Comparison of ENCODE assay signal across 10 cellular contexts in genomic region chr4:108433832-108434231, GRCh38.
DNase-seq lines count a peak whose midpoint lies in the region; ATAC-seq, FAIRE-seq and TF ChIP-seq lines count a peak whose summit lies in the region.
"Had no signal": no experiment of that assay in that cellular context is flagged by ENCODE, and none has a peak within 500 bp of the region (broad histone marks: within the 10 kb centered on the region; RNA-seq: fewer than 3 reads in every experiment).

No MANE protein-coding gene starts in this region.

- H3K36me3 ChIP-seq in astrocyte (ENCODE audit: insufficient read depth, low read length): no peaks in the 10 kb centered on the region

- H3K79me2 ChIP-seq in astrocyte (ENCODE audit: insufficient read depth, low read length): no peaks in the 10 kb centered on the region

- TF ChIP-seq CTCF in astrocyte (IDR thresholded peaks at IDR 0.05; ENCODE audit: insufficient read depth, low read depth, low read length): no peak

- H3K9me3 ChIP-seq in astrocyte (ENCODE audit: insufficient read depth, low read depth, low read length): no peaks in the 10 kb centered on the region

- H3K27ac Mint-ChIP-seq in astrocyte (ENCODE audit: unreplicated experiment): no peak overlapping the region
- no peak overlapping the region for H3K27ac Mint-ChIP-seq in natural killer cell treated with Interleukin-12 subunit alpha and Interleukin-12 subunit beta and Interleukin-15 and Interleukin-18, amount 100 ng/mL, for 72 hours
- H3K27ac Mint-ChIP-seq: stimulated activated naive B cell treated with anti-CD40 and anti-IgM and Interleukin-4, amounts not matched to agents 10 μg/mL and 1 μg/mL and 100 μg/mL, for 72 hours had no signal

- no peak overlapping the region for H3K4me3 ChIP-seq in astrocyte (ENCODE audit: insufficient read depth, low read depth, low read length)
- H3K4me3 ChIP-seq: coronary artery had no signal

- H3K4me2 ChIP-seq in astrocyte (ENCODE audit: low read length): peak overlapping the region; percentile 60

- no peak overlapping the region for H3K9ac ChIP-seq in astrocyte (ENCODE audit: low read length)

- DNase-seq in EH (ENCODE audit: low read depth) (peak; percentile 50), RPMI7951 (ENCODE audit: low read depth) (peak; percentile 42), astrocyte (ENCODE audit: low read depth) (peak; percentile 89), SK-N-DZ (ENCODE audit: low spot score) (no peak)
- DNase-seq in natural killer cell treated with Interleukin-12 subunit alpha and Interleukin-12 subunit beta and Interleukin-15 and Interleukin-18, amount 100 ng/mL, for 72 hours (ENCODE audit: low spot score): no peak
- no peak for DNase-seq in NK-92 treated with Interleukin-12 subunit alpha and Interleukin-12 subunit beta, amount 100 ng/mL, for 24 hours (lab: John Stamatoyannopoulos, UW)
- DNase-seq: NCI-H2171; stimulated activated naive B cell treated with anti-CD40 and anti-IgM and Interleukin-4, amounts not matched to agents 10 μg/mL and 1 μg/mL and 100 μg/mL, for 72 hours had no signal

- no peaks in the 10 kb centered on the region for H3K27me3 ChIP-seq in astrocyte (ENCODE audit: insufficient read depth, low read length)

- H3K36me3 Mint-ChIP-seq in astrocyte (ENCODE audit: low read depth, unreplicated experiment): no peaks in the 10 kb centered on the region
- peaks cover 5% of the 10 kb centered on the region for H3K36me3 Mint-ChIP-seq in natural killer cell treated with Interleukin-12 subunit alpha and Interleukin-12 subunit beta and Interleukin-15 and Interleukin-18, amount 100 ng/mL, for 72 hours
- H3K36me3 Mint-ChIP-seq: stimulated activated naive B cell treated with anti-CD40 and anti-IgM and Interleukin-4, amounts not matched to agents 10 μg/mL and 1 μg/mL and 100 μg/mL, for 72 hours had no signal

- ATAC-seq in natural killer cell treated with Interleukin-12 subunit alpha and Interleukin-12 subunit beta and Interleukin-15 and Interleukin-18, amount 100 ng/mL, for 72 hours: peak; percentile 48 to 60
- no peak for ATAC-seq in HG02840 (IDR thresholded peaks at IDR 0.05; ENCODE audit: low FRiP score, unreplicated experiment)
- ATAC-seq: stimulated activated naive B cell treated with anti-CD40 and anti-IgM and Interleukin-4, amounts not matched to agents 10 μg/mL and 1 μg/mL and 100 μg/mL, for 72 hours had no signal

- H2AFZ ChIP-seq in astrocyte (ENCODE audit: low read depth, low read length): no peak overlapping the region

- no peak for FAIRE-seq in astrocyte (lab: Jason Lieb, UNC)

- H3K27me3 Mint-ChIP-seq in astrocyte (ENCODE audit: low read depth, unreplicated experiment): peaks cover 4% of the 10 kb centered on the region
- H3K27me3 Mint-ChIP-seq in natural killer cell treated with Interleukin-12 subunit alpha and Interleukin-12 subunit beta and Interleukin-15 and Interleukin-18, amount 100 ng/mL, for 72 hours: no peaks in the 10 kb centered on the region
- H3K27me3 Mint-ChIP-seq: stimulated activated naive B cell treated with anti-CD40 and anti-IgM and Interleukin-4, amounts not matched to agents 10 μg/mL and 1 μg/mL and 100 μg/mL, for 72 hours had no signal

- H3K4me1 Mint-ChIP-seq in astrocyte (ENCODE audit: low read depth, unreplicated experiment): peaks cover 11% of the 10 kb centered on the region
- H3K4me1 Mint-ChIP-seq in natural killer cell treated with Interleukin-12 subunit alpha and Interleukin-12 subunit beta and Interleukin-15 and Interleukin-18, amount 100 ng/mL, for 72 hours (ENCODE audit: low read depth in 2 of 2): peaks cover 12 to 14% of the 10 kb centered on the region in 2 donors

- H3K4me1 ChIP-seq in astrocyte (ENCODE audit: insufficient read depth, low read length): peaks cover 9% of the 10 kb centered on the region

- H4K20me1 ChIP-seq in astrocyte (ENCODE audit: insufficient read depth, low read length): no peaks in the 10 kb centered on the region

- peaks cover 12% of the 10 kb centered on the region for H3K9me3 Mint-ChIP-seq in astrocyte (ENCODE audit: unreplicated experiment)
- peaks cover 2% of the 10 kb centered on the region for H3K9me3 Mint-ChIP-seq in natural killer cell treated with Interleukin-12 subunit alpha and Interleukin-12 subunit beta and Interleukin-15 and Interleukin-18, amount 100 ng/mL, for 72 hours

- H3K27ac ChIP-seq in astrocyte (ENCODE audit: low read depth, low read length): peak overlapping the region; percentile 20
- H3K27ac ChIP-seq: coronary artery had no signal

- no peak overlapping the region for H3K4me3 Mint-ChIP-seq in astrocyte (ENCODE audit: unreplicated experiment)
- H3K4me3 Mint-ChIP-seq in natural killer cell treated with Interleukin-12 subunit alpha and Interleukin-12 subunit beta and Interleukin-15 and Interleukin-18, amount 100 ng/mL, for 72 hours: peak overlapping the region; percentile 21
- H3K4me3 Mint-ChIP-seq: stimulated activated naive B cell treated with anti-CD40 and anti-IgM and Interleukin-4, amounts not matched to agents 10 μg/mL and 1 μg/mL and 100 μg/mL, for 72 hours had no signal

Comparison
In these comparisons a context has a peak if more than half of its experiments do, and no peak if none do; other contexts are left out.
1. DNase-seq: peak in EH (single experiment), RPMI7951 (single experiment) and astrocyte (single experiment); none in natural killer cell treated with Interleukin-12 subunit alpha and Interleukin-12 subunit beta and Interleukin-15 and Interleukin-18, amount 100 ng/mL, for 72 hours (single experiment), NK-92 treated with Interleukin-12 subunit alpha and Interleukin-12 subunit beta, amount 100 ng/mL, for 24 hours (single experiment) and SK-N-DZ (single experiment).